Comparison of ENCODE assay signal across 29 cellular contexts in the genomic region with DNA sequence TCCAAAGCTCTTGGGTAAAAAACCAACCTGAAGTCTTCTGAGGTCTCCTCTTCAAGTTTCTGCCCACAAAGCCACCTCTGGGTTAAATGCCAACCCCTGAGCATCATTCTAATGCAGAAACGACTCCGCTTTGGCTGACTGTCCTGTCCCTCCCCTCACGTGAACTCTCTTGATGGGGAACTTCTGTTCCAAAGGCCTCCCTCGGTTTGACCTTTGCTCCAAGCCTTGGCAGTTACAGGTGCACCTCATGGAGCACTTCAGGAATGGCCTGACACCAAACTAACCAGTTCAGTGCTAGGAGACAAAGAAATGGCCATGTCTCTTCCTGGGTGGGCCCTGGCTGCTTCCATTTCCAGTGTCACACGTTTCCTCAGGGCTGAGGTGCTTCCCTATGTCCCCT. TPM values are rescaled to one million over a fixed set of nuclear protein-coding genes. Genes with fewer than 3 reads are reported as not detected.
DNase-seq lines count a peak whose midpoint lies in the region; ATAC-seq and TF ChIP-seq lines count a peak whose summit lies in the region.
"Had no signal": no experiment of that assay in that cellular context is flagged by ENCODE, and none has a peak within 500 bp of the region (broad histone marks: within the 10 kb centered on the region; RNA-seq: fewer than 3 reads in every experiment).

No MANE protein-coding gene starts in this region.

- intact Hi-C loops in PC-9 (cut with micrococcal nuclease; ENCODE audit: unreplicated experiment): no loop called here
- intact Hi-C loops in cardiac septum (cut with DNase I): no loop called here

- DNase-seq in H9: no peak
- no peak for DNase-seq in stimulated activated naive B cell treated with anti-CD40 and anti-IgM and Interleukin-4, amounts not matched to agents 10 μg/mL and 1 μg/mL and 100 μg/mL, for 72 hours
- no peak for DNase-seq in NCI-H2081 treated with DMSO at 0.1 percent for 48 hours (lab: John Stamatoyannopoulos, UW)
- no peak for DNase-seq in iPS-NIHi7 (ENCODE audit: extremely low spot score)
- DNase-seq in PC-9: no peak
- DNase-seq in cardiac septum (ENCODE audit: low spot score): no peak
- DNase-seq: activated CD4-positive, CD25-positive, alpha-beta regulatory T cell treated with anti-CD3 and anti-CD28 coated beads, Interleukin-2, amount 50 U/mL, for 72 hours; activated CD8-positive, alpha-beta memory T cell treated with anti-CD3 and anti-CD28 coated beads for 24 hours; activated gamma-delta T cell treated with Interleukin-2 at 50 U/mL for 16 hours; cortex of kidney; DND-41; endodermal cell; hypothalamus; left ventricle myocardium superior; NCI-H2081; NCI-H226; NCI-H748 treated with DMSO at 0.1 percent for 48 hours; RPMI8226; spleen; T-cell; uterus had no signal

- H3K79me1 ChIP-seq in H9 (ENCODE audit: insufficient read depth, low read depth, low read length, poor library complexity, severe bottlenecking): no peaks in the 10 kb centered on the region

- no peak overlapping the region for H2BK12ac ChIP-seq in H9 (ENCODE audit: insufficient read length, low read depth, low read length)

- H3F3A ChIP-seq in PC-9 (ENCODE audit: insufficient read depth, low read depth): peaks cover 77% of the 10 kb centered on the region; the same call in 1 of the 2 replicates

- H3K36me3 ChIP-seq in liver (ENCODE audit: control insufficient read depth in 4 of 4, insufficient read depth in 3 of 4, low read depth in 1 of 4, low read length in 3 of 4): peaks cover 0 to 8% (median 5%) of the 10 kb centered on the region in 4 donors
- peaks cover 47% of the 10 kb centered on the region for H3K36me3 ChIP-seq in PC-9 (ENCODE audit: low read depth)
- H3K36me3 ChIP-seq: breast epithelium, uterus had no signal

- no peaks in the 10 kb centered on the region for H3K27me3 Mint-ChIP-seq in H9 (ENCODE audit: low read depth)
- no peaks in the 10 kb centered on the region for H3K27me3 Mint-ChIP-seq in brain
- no peaks in the 10 kb centered on the region for H3K27me3 Mint-ChIP-seq in stimulated activated naive B cell treated with anti-CD40 and anti-IgM and Interleukin-4, amounts not matched to agents 10 μg/mL and 1 μg/mL and 100 μg/mL, for 72 hours
- H3K27me3 Mint-ChIP-seq: natural killer cell treated with Interleukin-12 subunit alpha and Interleukin-12 subunit beta and Interleukin-15 and Interleukin-18, amount 100 ng/mL, for 72 hours; T-cell had no signal

- H2BK15ac ChIP-seq in H9 (ENCODE audit: low read depth, low read length): no peak overlapping the region

- no peak overlapping the region for H4K8ac ChIP-seq in H9 (replicated peaks; ENCODE audit: insufficient read length, low read depth, low read length)

- H3K27ac ChIP-seq in H9 (ENCODE audit: insufficient read length, low read depth, low read length): no peak overlapping the region
- H3K27ac ChIP-seq in liver (ENCODE audit: low read depth in 1 of 2, low read length in 2 of 2): no peak overlapping the region
- no peak overlapping the region for H3K27ac ChIP-seq in PC-9
- H3K27ac ChIP-seq: BLaER1, breast epithelium, spleen, uterus had no signal

- peaks cover 10 to 42% (median 39%) of the 10 kb centered on the region in 3 experiments; a peak in 6 of 7 replicates for H3K36me3 Mint-ChIP-seq in H9 (ENCODE audit: insufficient read depth in 1 of 3, low read depth in 3 of 3)
- peaks cover 15% of the 10 kb centered on the region for H3K36me3 Mint-ChIP-seq in brain
- H3K36me3 Mint-ChIP-seq in stimulated activated naive B cell treated with anti-CD40 and anti-IgM and Interleukin-4, amounts not matched to agents 10 μg/mL and 1 μg/mL and 100 μg/mL, for 72 hours: peaks cover 27 to 48% of the 10 kb centered on the region in 2 donors

- H3K27me3 ChIP-seq in H9 (ENCODE audit: insufficient read depth, low read length) (no peaks in the 10 kb centered on the region), liver (ENCODE audit: control insufficient read depth in 4 of 4, insufficient read depth in 4 of 4, low read length in 3 of 4) (no peaks in the 10 kb centered on the region), PC-9 (ENCODE audit: insufficient read depth, low read depth) (no peaks in the 10 kb centered on the region)
- H3K27me3 ChIP-seq: BLaER1, breast epithelium, spleen, uterus had no signal

- H3K9me2 ChIP-seq in PC-9 (ENCODE audit: insufficient read depth): no peaks in the 10 kb centered on the region

- H3K4me1 ChIP-seq in H9 (ENCODE audit: insufficient read depth, low read length) (no peaks in the 10 kb centered on the region), liver (ENCODE audit: control insufficient read depth in 4 of 4, insufficient read depth in 4 of 4, low read length in 3 of 4) (peaks cover 4 to 18% (median 17%) of the 10 kb centered on the region in 4 donors), PC-9 (replicated peaks; ENCODE audit: insufficient read depth) (no peaks in the 10 kb centered on the region)
- H3K4me1 ChIP-seq: HAP-1 had no signal

- no peak overlapping the region for H3K56ac ChIP-seq in H9 (ENCODE audit: insufficient read length, low read depth, low read length)

- H3K9ac ChIP-seq in H9 (ENCODE audit: extremely low read depth, insufficient read length, low read length) (no peak overlapping the region), liver (ENCODE audit: low read depth in 1 of 2, low read length in 2 of 2) (no peak overlapping the region)
- H3K9ac ChIP-seq: BLaER1 had no signal

- POLR2A ChIA-PET in PC-9 (lab: Charles Lee; ENCODE audit: unreplicated experiment): no interaction called here

- no peak overlapping the region for H2BK20ac ChIP-seq in H9 (ENCODE audit: low read depth, low read length, poor library complexity, severe bottlenecking)

- H3K9me3 ChIP-seq in H9 (ENCODE audit: control insufficient read depth, low read depth, low read length): no peaks in the 10 kb centered on the region
- no peaks in the 10 kb centered on the region for H3K9me3 ChIP-seq in liver (ENCODE audit: control insufficient read depth in 4 of 4, low read length in 3 of 4)
- H3K9me3 ChIP-seq in PC-9 (ENCODE audit: insufficient read depth, low read depth): no peaks in the 10 kb centered on the region
- H3K9me3 ChIP-seq: BLaER1, breast epithelium, HAP-1, spleen, uterus had no signal

- peak overlapping the region in 2 of 3 experiments; percentile 50 to 75; a peak in 4 of 7 replicates for H3K27ac Mint-ChIP-seq in H9
- H3K27ac Mint-ChIP-seq in brain: peak overlapping the region in 4 of 5 experiments; percentile 26 to 82 (median 64)
- peak overlapping the region; percentile 47 for H3K27ac Mint-ChIP-seq in stimulated activated naive B cell treated with anti-CD40 and anti-IgM and Interleukin-4, amounts not matched to agents 10 μg/mL and 1 μg/mL and 100 μg/mL, for 72 hours
- H3K27ac Mint-ChIP-seq: endodermal cell; mesothelial cell of epicardium; natural killer cell treated with Interleukin-12 subunit alpha and Interleukin-12 subunit beta and Interleukin-15 and Interleukin-18, amount 100 ng/mL, for 72 hours had no signal

- H4K5ac ChIP-seq in H9 (ENCODE audit: insufficient read length, low read depth, low read length): no peak overlapping the region

- H4K20me1 ChIP-seq in H9 (ENCODE audit: control insufficient read depth, insufficient read depth, insufficient read length): no peaks in the 10 kb centered on the region
- H4K20me1 ChIP-seq in PC-9 (ENCODE audit: insufficient read depth): peaks cover 95% of the 10 kb centered on the region

- no peak overlapping the region for H2BK5ac ChIP-seq in H9 (ENCODE audit: insufficient read length, low read length)

- H3K9me3 Mint-ChIP-seq in H9 (no peaks in the 10 kb centered on the region), brain (peaks cover 0 to 2% (median 0%) of the 10 kb centered on the region in 5 experiments)
- H3K9me3 Mint-ChIP-seq in stimulated activated naive B cell treated with anti-CD40 and anti-IgM and Interleukin-4, amounts not matched to agents 10 μg/mL and 1 μg/mL and 100 μg/mL, for 72 hours: no peaks in the 10 kb centered on the region
- H3K9me3 Mint-ChIP-seq: endodermal cell; mesothelial cell of epicardium; natural killer cell treated with Interleukin-12 subunit alpha and Interleukin-12 subunit beta and Interleukin-15 and Interleukin-18, amount 100 ng/mL, for 72 hours; T-cell had no signal

- H2BK120ac ChIP-seq in H9 (ENCODE audit: low read depth, low read length, poor library complexity, severe bottlenecking): no peak overlapping the region

- no peak overlapping the region for H3K18ac ChIP-seq in H9 (ENCODE audit: insufficient read length, low read depth, low read length)

- H3K4me3 ChIP-seq in liver (ENCODE audit: low read depth in 1 of 3, low read length in 3 of 3) (no peak overlapping the region), PC-9 (no peak overlapping the region)
- H3K4me3 ChIP-seq: BLaER1, breast epithelium, HAP-1, spleen, uterus had no signal

- no peak for ATAC-seq in stimulated activated naive B cell treated with anti-CD40 and anti-IgM and Interleukin-4, amounts not matched to agents 10 μg/mL and 1 μg/mL and 100 μg/mL, for 72 hours (replicated peaks)
- ATAC-seq: left ventricle myocardium superior; natural killer cell treated with Interleukin-12 subunit alpha and Interleukin-12 subunit beta and Interleukin-15 and Interleukin-18, amount 100 ng/mL, for 72 hours; T-cell had no signal

- H4K91ac ChIP-seq in H9 (ENCODE audit: insufficient read length, low read depth, low read length): no peak overlapping the region

- H2AFZ ChIP-seq in H9 (ENCODE audit: low read length) (no peak overlapping the region), PC-9 (no peak overlapping the region)

- H3K23ac ChIP-seq in H9 (ENCODE audit: insufficient read length, low read depth, low read length): no peak overlapping the region

- no TSS peak for BruUV-seq in PC-9 (replicated peaks; lab: Mats Ljungman, UMichigan)

- H3K4me3 Mint-ChIP-seq in H9: no peak overlapping the region
- no peak overlapping the region for H3K4me3 Mint-ChIP-seq in brain
- no peak overlapping the region for H3K4me3 Mint-ChIP-seq in stimulated activated naive B cell treated with anti-CD40 and anti-IgM and Interleukin-4, amounts not matched to agents 10 μg/mL and 1 μg/mL and 100 μg/mL, for 72 hours
- H3K4me3 Mint-ChIP-seq: endodermal cell; mesothelial cell of epicardium; natural killer cell treated with Interleukin-12 subunit alpha and Interleukin-12 subunit beta and Interleukin-15 and Interleukin-18, amount 100 ng/mL, for 72 hours; T-cell had no signal

- TF ChIP-seq RAD21 in liver (IDR thresholded peaks at IDR 0.05): peak in 1 of 2 donors; percentile 28

- no peak overlapping the region for H3K4ac ChIP-seq in H9 (ENCODE audit: low read depth, low read length)

- WGBS in H9 (ENCODE audit: extremely low coverage, insufficient read length, low lambda C conversion rate): no CpG with 5 or more reads among the region's 5 CpGs
- 29% methylated on average over 5 of the region's 5 CpGs for WGBS in liver

- no peak overlapping the region for H3K4me2 ChIP-seq in H9 (ENCODE audit: insufficient read depth, insufficient read length, low read length)
- no peak overlapping the region for H3K4me2 ChIP-seq in PC-9
- H3K4me2 ChIP-seq: BLaER1 had no signal

- H3K14ac ChIP-seq in H9 (ENCODE audit: insufficient read depth, low read length): no peak overlapping the region; the same call in 1 of the 2 replicates

- H3K23me2 ChIP-seq in H9 (ENCODE audit: insufficient read length, low read depth, low read length, poor library complexity, severe bottlenecking): no peaks in the 10 kb centered on the region

- peaks cover 40 to 56% of the 10 kb centered on the region in 2 experiments for H3K4me1 Mint-ChIP-seq in H9
- H3K4me1 Mint-ChIP-seq in brain: peaks cover 29% of the 10 kb centered on the region
- H3K4me1 Mint-ChIP-seq in stimulated activated naive B cell treated with anti-CD40 and anti-IgM and Interleukin-4, amounts not matched to agents 10 μg/mL and 1 μg/mL and 100 μg/mL, for 72 hours: peaks cover 14 to 34% of the 10 kb centered on the region in 2 donors

- no peak overlapping the region for H3T11ph ChIP-seq in H9 (ENCODE audit: low read length)

- H3K79me2 ChIP-seq in H9 (ENCODE audit: insufficient read depth, low read length): no peaks in the 10 kb centered on the region
- H3K79me2 ChIP-seq in PC-9 (ENCODE audit: low read depth): peaks cover 74% of the 10 kb centered on the region

- CTCF ChIA-PET in PC-9 (lab: Charles Lee): no interaction called here

- TF ChIP-seq CTCF in H9 (conservative IDR thresholded peaks at IDR 0.05) (no peak), brain (conservative IDR thresholded peaks at IDR 0.05) (no peak), liver (IDR thresholded peaks at IDR 0.05; ENCODE audit: low read depth, low read length, missing input control) (no peak), PC-9 (conservative IDR thresholded peaks at IDR 0.05) (no peak)

- H2AK5ac ChIP-seq in H9 (ENCODE audit: insufficient read length, low read length): no peak overlapping the region

RNA-seq across cellular contexts. Expression of a gene that starts 20.0 kb away (rescaled TPM):
- total RNA-seq in H9 (2021) (30.4 and 31.8 TPM in 2 replicates), liver (10 to 100 TPM in 1 of 2 donors, 1 to 10 TPM in 1; 9.3 to 18.3 TPM), PC-9 (2021) (125 and 147 TPM in 2 replicates), cardiac septum (12.7 TPM)
- polyA plus RNA-seq in brain (ENCODE audit: insufficient read depth, low read depth, low replicate concordance) (49.5 TPM), liver (10 to 100 TPM in 1 of 2 donors, 1 to 10 TPM in 1; 6.8 to 10.4 TPM)

RNA-seq across cellular contexts. Expression of a gene that starts 42.9 kb away (rescaled TPM):
- total RNA-seq in H9 (2021) (22.0 and 22.9 TPM in 2 replicates), liver (10 to 100 TPM; 11.4 to 14.0 TPM), PC-9 (2021) (20.4 and 22.8 TPM in 2 replicates), cardiac septum (16.0 TPM)
- polyA plus RNA-seq in brain (ENCODE audit: insufficient read depth, low read depth, low replicate concordance) (9.0 TPM), liver (1 to 10 TPM; 6.5 to 7.6 TPM)

RNA-seq across cellular contexts. Expression of a gene that starts 56.6 kb away (rescaled TPM):
- total RNA-seq in H9 (2021) (15.0 and 16.2 TPM in 2 replicates), liver (1 to 10 TPM in 1 of 2 donors, under 1 TPM in 1; 0.67 to 1.0 TPM), PC-9 (2021) (90.3 and 94.9 TPM in 2 replicates), cardiac septum (15.3 TPM)
- polyA plus RNA-seq in brain (ENCODE audit: insufficient read depth, low read depth, low replicate concordance) (1.8 TPM), liver (under 1 TPM; 0.40 to 0.91 TPM)
- total RNA-seq: natural killer cell treated with Interleukin-12 subunit alpha and Interleukin-12 subunit beta and Interleukin-15 and Interleukin-18, amount 100 ng/mL, for 72 hours; SK-MEL-5 had no signal
